Comparison of ENCODE assay signal across 8 cellular contexts in the genomic region with DNA sequence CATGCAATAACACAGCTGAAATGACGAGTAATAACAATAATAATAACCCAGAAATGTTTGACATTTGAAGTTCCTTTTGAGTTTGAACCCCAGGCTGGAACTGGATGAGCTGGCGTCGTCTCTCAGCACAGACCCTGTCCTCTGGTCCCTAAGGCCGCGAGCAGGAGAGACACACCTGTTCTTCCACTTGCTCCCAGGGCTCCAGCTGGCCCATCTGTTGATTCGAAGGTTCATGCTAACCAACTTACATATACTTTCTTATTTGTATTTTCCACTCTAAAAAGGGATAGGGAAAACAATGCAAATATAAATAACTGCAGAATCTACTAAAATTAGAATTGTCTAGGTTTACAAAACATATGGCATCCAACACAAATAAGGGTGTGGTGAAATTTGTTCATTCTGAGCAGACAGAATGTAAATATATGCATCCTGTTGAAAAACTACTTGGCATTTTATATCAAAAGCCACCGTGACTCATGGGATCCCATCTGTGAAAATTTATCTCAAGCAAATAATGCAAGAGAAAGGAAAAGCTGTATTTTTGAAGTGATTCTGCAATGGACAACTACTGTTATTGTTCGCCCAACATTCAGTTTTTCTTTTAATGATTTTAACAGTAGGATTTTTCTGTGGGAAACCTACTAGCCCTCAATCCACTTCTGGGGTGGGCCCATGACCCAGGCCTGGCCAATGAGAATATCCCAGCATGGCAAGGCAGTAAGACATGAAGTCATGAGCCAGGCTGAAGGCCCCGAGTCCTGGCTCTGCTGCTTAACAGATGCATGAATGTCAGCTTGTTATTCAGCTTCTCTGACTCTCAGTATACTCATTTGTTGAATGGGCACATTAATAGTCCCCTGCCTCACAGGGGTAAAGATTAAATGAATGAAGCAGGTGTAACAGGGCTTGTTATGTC. TPM values are rescaled to one million over a fixed set of nuclear protein-coding genes. Genes with fewer than 3 reads are reported as not detected.
DNase-seq lines count a peak whose midpoint lies in the region; ATAC-seq, FAIRE-seq and TF ChIP-seq lines count a peak whose summit lies in the region.

No MANE protein-coding gene starts in this region.

- H3K27me3 ChIP-seq in NT2/D1 (ENCODE audit: insufficient read depth, insufficient read length) (no peaks in the 10 kb centered on the region), pancreas (no peaks in the 10 kb centered on the region)

- H3K4me1 ChIP-seq in NT2/D1 (ENCODE audit: insufficient read depth, insufficient read length), result no peaks in the 10 kb centered on the region
- peaks cover 0 to 2% (median 0%) of the 10 kb centered on the region in 3 donors for H3K4me1 ChIP-seq in pancreas

- DNase-seq in Daoy (ENCODE audit: low read depth) (peak; percentile 31), NT2/D1 (ENCODE audit: low read depth, low spot score) (no peak), epithelial cell of prostate (ENCODE audit: low read depth, low spot score) (no peak), pancreas (no peak), D341Med (ENCODE audit: low spot score) (no peak), RCC 7860 (ENCODE audit: low spot score) (no peak), HT-29 (ENCODE audit: low spot score) (no peak)

- H3K36me3 ChIP-seq in NT2/D1 (ENCODE audit: insufficient read depth, insufficient read length, low read length), result no peaks in the 10 kb centered on the region
- H3K36me3 ChIP-seq in pancreas, result no peaks in the 10 kb centered on the region

- H3K9me3 ChIP-seq in NT2/D1 (ENCODE audit: insufficient read depth, low read length) (no peaks in the 10 kb centered on the region), pancreas (no peaks in the 10 kb centered on the region)

- FAIRE-seq in pancreas (lab: Jason Lieb, UNC), result no peak
- FAIRE-seq in RCC 7860 (lab: Jason Lieb, UNC), result no peak

- intact Hi-C loops in pancreas (cut with DNase I), result no loop called here

- WGBS in pancreas, 2 donors, result 66 to 69% methylated on average over 9 of the region's 9 CpGs

- H3K27ac ChIP-seq in epithelial cell of prostate (peak overlapping the region; percentile 67), pancreas (peak overlapping the region in 2 of 4 donors; percentile 77 to 92)

- peak overlapping the region; percentile 65 for H3K9ac ChIP-seq in NT2/D1 (ENCODE audit: insufficient read length, low read depth)

- no peak for TF ChIP-seq CTCF in pancreas (IDR thresholded peaks at IDR 0.05)

- peak overlapping the region; percentile 53 for H3K4me3 ChIP-seq in NT2/D1 (ENCODE audit: insufficient read length, low read depth)
- H3K4me3 ChIP-seq in pancreas, result peak overlapping the region in 3 of 4 donors; percentile 55 to 72 (median 65)

- ATAC-seq in pancreas, result no peak
- no peak for ATAC-seq in HG03097 (IDR thresholded peaks at IDR 0.05; ENCODE audit: low FRiP score, unreplicated experiment)

RNA-seq across cellular contexts. Expression of a gene that starts 13.2 kb away (rescaled TPM):
- 0.24 and 1.1 TPM in 2 replicates for total RNA-seq in Daoy (2014; rRNA removed; shearing (Covaris generic))
- 1 to 10 TPM; 1.2 to 5.5 (median 2.7) TPM for total RNA-seq in pancreas
- polyA plus RNA-seq in pancreas, result 10 to 100 TPM in 1 of 2 donors, 1 to 10 TPM in 1; 7.1 to 13.9 TPM
- total RNA-seq in HT-29 (2014; rRNA removed; shearing (Covaris generic)), result 0.13 TPM in 1 of 2 replicates, not detected in the other
